8 cellular contexts compared by ENCODE assay signal in the genomic region with DNA sequence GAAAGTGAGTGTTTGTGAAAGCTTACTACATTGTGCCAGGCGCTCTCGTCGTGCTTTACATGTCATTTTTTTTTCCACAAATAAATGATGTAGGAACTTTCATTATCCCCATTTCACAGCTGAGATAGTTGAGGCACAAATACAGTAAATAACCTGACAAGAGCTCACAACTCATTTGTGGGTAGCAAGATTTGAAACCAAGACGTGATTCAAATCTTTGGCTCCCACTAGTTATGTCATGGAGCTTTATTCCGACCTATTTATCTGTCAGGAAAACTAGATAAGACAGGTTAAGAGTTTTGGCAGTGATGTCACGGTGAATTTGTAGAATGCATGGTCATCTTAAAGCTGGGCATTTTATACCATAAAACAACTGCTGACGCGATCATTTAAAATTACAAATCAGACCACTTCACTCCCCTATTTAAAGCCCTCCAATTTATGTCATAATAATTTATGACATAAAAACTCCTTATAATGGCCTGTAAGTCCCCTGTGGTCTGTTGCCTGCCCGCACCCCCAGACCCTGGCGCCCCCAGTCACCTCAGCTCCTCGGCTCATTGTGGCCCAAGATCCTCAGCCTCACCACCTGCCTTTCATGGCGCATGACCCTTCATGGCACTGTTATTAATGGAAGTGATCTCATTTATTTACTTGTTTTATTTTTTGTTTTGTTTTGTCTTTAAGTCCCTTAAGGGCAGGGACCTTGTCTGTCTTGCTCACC. TPM values are rescaled to one million over a fixed set of nuclear protein-coding genes. Genes with fewer than 3 reads are reported as not detected.
DNase-seq lines count a peak whose midpoint lies in the region; ATAC-seq, FAIRE-seq and TF ChIP-seq lines count a peak whose summit lies in the region.

No MANE protein-coding gene starts in this region.

- CTCF ChIA-PET in CD8-positive, alpha-beta T cell (lab: Charles Lee), result interaction anchor here (1.0 to 1.4 kb wide), 5 partner anchors 9 to 113 kb away, joined by 3 to 7 read pairs (median 4); a partner anchor contains a TSS

- no peaks in the 10 kb centered on the region for H3K9me3 Mint-ChIP-seq in CD8-positive, alpha-beta T cell

- H3K4me1 ChIP-seq in CD8-positive, alpha-beta T cell (ENCODE audit: insufficient read depth, low read length), result peaks cover 41% of the 10 kb centered on the region
- H3K4me1 ChIP-seq in ascending aorta (peaks cover 10 to 17% of the 10 kb centered on the region in 2 donors), lower lobe of right lung (peaks cover 52% of the 10 kb centered on the region)

- peaks cover 41% of the 10 kb centered on the region for H3K4me1 Mint-ChIP-seq in CD8-positive, alpha-beta T cell (ENCODE audit: low read depth)

- POLR2A ChIA-PET in CD8-positive, alpha-beta T cell (lab: Charles Lee), result interaction anchor here (0.6 to 2.1 kb wide), 9 partner anchors 10 to 304 kb away, joined by 3 to 17 read pairs (median 4); a partner anchor contains a TSS

- no peaks in the 10 kb centered on the region for H3K27me3 Mint-ChIP-seq in CD8-positive, alpha-beta T cell (ENCODE audit: low read depth)

- H3K27ac ChIP-seq in CD8-positive, alpha-beta T cell (ENCODE audit: low read depth, low read length), result peak overlapping the region; percentile 98
- peak overlapping the region; percentile 93 to 100 for H3K27ac ChIP-seq in ascending aorta
- peak overlapping the region; percentile 100 for H3K27ac ChIP-seq in lower lobe of right lung

- peaks cover 5% of the 10 kb centered on the region for H3K36me3 ChIP-seq in CD8-positive, alpha-beta T cell (ENCODE audit: insufficient read depth, low read length)
- peaks cover 4 to 9% of the 10 kb centered on the region in 2 donors for H3K36me3 ChIP-seq in ascending aorta
- H3K36me3 ChIP-seq in lower lobe of right lung, result peaks cover 19% of the 10 kb centered on the region

- no peaks in the 10 kb centered on the region for H3K9me3 ChIP-seq in CD8-positive, alpha-beta T cell (ENCODE audit: low read length)
- H3K9me3 ChIP-seq in ascending aorta, result no peaks in the 10 kb centered on the region
- H3K9me3 ChIP-seq in lower lobe of right lung, result no peaks in the 10 kb centered on the region

- H3K36me3 Mint-ChIP-seq in CD8-positive, alpha-beta T cell, result peaks cover 18% of the 10 kb centered on the region

- no peak for TF ChIP-seq CTCF in CD8-positive, alpha-beta T cell (IDR thresholded peaks at IDR 0.05)
- no peak for TF ChIP-seq CTCF in ascending aorta (IDR thresholded peaks at IDR 0.05)
- no peak for TF ChIP-seq CTCF in lower lobe of right lung (IDR thresholded peaks at IDR 0.05)

- intact Hi-C loops in CD8-positive, alpha-beta T cell (cut with DNase I, micrococcal nuclease), result loop anchor here (1.0 to 10.0 kb wide), 20 partner anchors 10 to 1484 kb away; a partner anchor contains a TSS
- intact Hi-C loops in ascending aorta (cut with DNase I) (loop anchor here (1.0 to 5.0 kb wide), 6 partner anchors 32 to 722 kb away; a partner anchor contains a TSS), lower lobe of right lung (cut with DNase I) (loop anchor here (10.0 kb wide), 1 partner anchor 100 kb away; a partner anchor contains a TSS)

- no peak for ATAC-seq in CD8-positive, alpha-beta T cell
- ATAC-seq in HG03442 (IDR thresholded peaks at IDR 0.05; ENCODE audit: unreplicated experiment) (peak; percentile 0), lower lobe of right lung (no peak), GM21423 (IDR thresholded peaks at IDR 0.05; ENCODE audit: unreplicated experiment) (no peak)

- H3K27ac Mint-ChIP-seq in CD8-positive, alpha-beta T cell, result peak overlapping the region; percentile 97

- no peaks in the 10 kb centered on the region for H3K27me3 ChIP-seq in CD8-positive, alpha-beta T cell (ENCODE audit: insufficient read depth, low read length)
- H3K27me3 ChIP-seq in ascending aorta (no peaks in the 10 kb centered on the region), lower lobe of right lung (ENCODE audit: low read depth) (no peaks in the 10 kb centered on the region)

- no peak for DNase-seq in CD8-positive, alpha-beta T cell
- DNase-seq in ascending aorta (ENCODE audit: low spot score in 2 of 2) (no peak), lower lobe of right lung (no peak), GM19239 (ENCODE audit: insufficient read length, low spot score) (no peak), HPDE6-E6E7 (ENCODE audit: extremely low spot score) (no peak), superior temporal gyrus (ENCODE audit: extremely low spot score) (no peak)

- no peak for FAIRE-seq in GM19239 (lab: Jason Lieb, UNC)

- peak overlapping the region; percentile 96 for H3K4me3 ChIP-seq in CD8-positive, alpha-beta T cell (ENCODE audit: low read depth, low read length)
- H3K4me3 ChIP-seq in ascending aorta (peak overlapping the region; percentile 70 to 96), lower lobe of right lung (peak overlapping the region; percentile 93)

- peak overlapping the region; percentile 94 for H3K4me3 Mint-ChIP-seq in CD8-positive, alpha-beta T cell

RNA-seq across cellular contexts. Expression of a gene that starts 0.7 kb away (rescaled TPM):
- 10 to 100 TPM; 55.3 to 57.0 TPM for total RNA-seq in CD8-positive, alpha-beta T cell
- total RNA-seq in ascending aorta, result 11.5 TPM
- total RNA-seq in lower lobe of right lung, result 51.8 TPM

RNA-seq across cellular contexts. Expression of a gene that starts 32.2 kb away (rescaled TPM):
- not detected for total RNA-seq in CD8-positive, alpha-beta T cell
- total RNA-seq in ascending aorta (0.21 TPM), lower lobe of right lung (4.4 TPM)

RNA-seq across cellular contexts. Expression of a gene that starts 54.9 kb away (rescaled TPM):
- total RNA-seq in CD8-positive, alpha-beta T cell, result 1 to 10 TPM; 6.2 to 6.3 TPM
- total RNA-seq in ascending aorta (7.5 TPM), lower lobe of right lung (18.8 TPM)
